Comparison of ENCODE assay signal across 8 cellular contexts in the genomic region with DNA sequence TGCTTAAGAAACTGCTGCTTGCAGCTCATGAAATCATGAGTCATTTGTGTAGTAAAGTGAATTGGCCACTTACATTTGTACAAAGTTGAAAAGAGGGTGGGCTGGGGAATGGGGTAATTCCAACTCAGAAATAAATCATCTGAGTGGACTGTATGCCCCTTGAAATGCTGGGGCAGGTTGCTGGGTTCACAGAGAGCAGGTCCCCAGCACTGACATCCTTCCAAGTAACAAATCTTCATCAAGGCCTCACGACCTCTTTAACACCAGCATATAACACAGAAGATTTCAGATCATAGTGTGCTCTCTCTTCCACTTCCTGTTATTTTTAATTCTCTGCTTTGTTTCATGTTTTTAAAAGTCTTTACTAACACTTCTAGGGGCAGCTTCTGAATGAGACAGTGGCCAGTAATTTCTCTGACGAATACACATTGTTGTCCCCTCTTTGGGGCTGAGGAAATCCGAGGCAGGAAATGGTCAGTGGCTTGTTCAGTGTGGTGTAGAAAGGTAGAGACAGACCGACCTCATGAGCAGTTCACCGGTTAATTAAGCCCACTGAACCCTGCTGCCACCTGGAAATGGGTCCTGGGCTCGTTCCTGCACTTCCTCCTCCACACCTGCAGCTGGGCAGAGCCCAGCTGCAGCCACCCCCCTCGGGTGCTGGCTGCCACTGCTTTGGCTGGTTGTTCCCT.
DNase-seq lines count a peak whose midpoint lies in the region; ATAC-seq and TF ChIP-seq lines count a peak whose summit lies in the region.

No MANE protein-coding gene starts in this region.

- intact Hi-C loops in esophagus squamous epithelium (cut with DNase I) (no loop called here), gastrocnemius medialis (cut with DNase I; ENCODE audit: low total_unique reads) (no loop called here)

- peak in 1 of 4 donors; percentile 14 for TF ChIP-seq POLR2A in esophagus squamous epithelium (IDR thresholded peaks at IDR 0.05)
- no peak for TF ChIP-seq POLR2A in gastrocnemius medialis (IDR thresholded peaks at IDR 0.05)

- TF ChIP-seq CTCF in esophagus squamous epithelium (IDR thresholded peaks at IDR 0.05) (no peak), gastrocnemius medialis (IDR thresholded peaks at IDR 0.05 in 4 of 5, conservative IDR thresholded peaks at IDR 0.05 in 1 of 5) (no peak)

- in situ Hi-C loops in gastrocnemius medialis (cut with MboI; ENCODE audit: low sequenced_read_pairs in 4 of 4), result no loop called here

- 21 to 34% methylated on average over 7 of the region's 7 CpGs for WGBS in esophagus squamous epithelium, 2 donors

- H3K9me3 ChIP-seq in esophagus squamous epithelium, result no peaks in the 10 kb centered on the region
- no peaks in the 10 kb centered on the region for H3K9me3 ChIP-seq in gastrocnemius medialis

- no peaks in the 10 kb centered on the region for H3K27me3 ChIP-seq in esophagus squamous epithelium
- H3K27me3 ChIP-seq in gastrocnemius medialis, result no peaks in the 10 kb centered on the region

- no peak overlapping the region for H3K4me3 ChIP-seq in esophagus squamous epithelium
- H3K4me3 ChIP-seq in gastrocnemius medialis, result no peak overlapping the region

- peaks cover 9 to 75% (median 41%) of the 10 kb centered on the region in 3 donors for H3K4me1 ChIP-seq in esophagus squamous epithelium
- peaks cover 13 to 26% of the 10 kb centered on the region in 2 donors for H3K4me1 ChIP-seq in gastrocnemius medialis

- DNase-seq in A172 (ENCODE audit: low spot score), result peak; percentile 52
- DNase-seq in T-helper 1 cell, result peak in 3 of 5 donors; percentile 4 to 52 (median 16)
- DNase-seq in esophagus squamous epithelium (lab: John Stamatoyannopoulos, UW), result no peak
- no peak for DNase-seq in gastrocnemius medialis
- no peak for DNase-seq in HPDE6-E6E7 (ENCODE audit: extremely low spot score)
- DNase-seq in SKM-1 treated with dmso at 0.1 percent for 144 hours (lab: John Stamatoyannopoulos, UW; ENCODE audit: unreplicated experiment), result no peak

- H3K36me3 ChIP-seq in esophagus squamous epithelium (no peaks in the 10 kb centered on the region), gastrocnemius medialis (no peaks in the 10 kb centered on the region)

- H3K27ac ChIP-seq in esophagus squamous epithelium, result peak overlapping the region; percentile 51 to 89 (median 76)
- peak overlapping the region; percentile 58 to 73 (median 69) for H3K27ac ChIP-seq in gastrocnemius medialis

- peak; percentile 70 for ATAC-seq in GM18868 (IDR thresholded peaks at IDR 0.05; ENCODE audit: unreplicated experiment)
- ATAC-seq in HG03045 (IDR thresholded peaks at IDR 0.05; ENCODE audit: unreplicated experiment), result peak; percentile 69
- peak in 1 of 2 donors; percentile 14 for ATAC-seq in gastrocnemius medialis

Comparison
In these comparisons a context has a peak if more than half of its experiments do, and no peak if none do; other contexts are left out.
1. DNase-seq: peak in A172 (single experiment) and T-helper 1 cell (3 of 5); none in esophagus squamous epithelium (single experiment), gastrocnemius medialis (0 of 2), HPDE6-E6E7 (single experiment) and SKM-1 treated with dmso at 0.1 percent for 144 hours (single experiment).